Comparison of ENCODE assay signal across 27 cellular contexts in the genomic region with DNA sequence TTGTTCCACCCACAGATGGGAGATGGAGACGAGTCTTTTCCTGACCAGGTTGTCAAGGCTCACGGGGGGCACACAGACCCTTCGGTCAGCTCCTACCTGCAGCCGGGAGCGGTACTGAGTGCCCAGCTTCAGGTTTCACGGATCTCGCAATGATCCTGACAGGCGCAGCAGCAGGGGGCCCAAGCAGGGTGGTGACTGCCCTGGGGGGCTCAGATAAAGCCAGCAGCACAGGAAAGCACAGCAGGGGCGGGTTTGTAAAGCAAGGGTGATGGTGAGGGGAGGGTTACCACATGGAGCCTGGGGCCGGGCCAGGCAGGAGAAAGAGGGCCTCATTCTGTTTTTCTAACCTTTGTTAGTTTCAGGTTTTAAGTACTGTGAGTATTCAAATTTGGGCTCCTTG. TPM values are rescaled to one million over a fixed set of nuclear protein-coding genes. Genes with fewer than 3 reads are reported as not detected.
DNase-seq lines count a peak whose midpoint lies in the region; ATAC-seq, FAIRE-seq and TF ChIP-seq lines count a peak whose summit lies in the region.
"Had no signal": no experiment of that assay in that cellular context is flagged by ENCODE, and none has a peak within 500 bp of the region (broad histone marks: within the 10 kb centered on the region; RNA-seq: fewer than 3 reads in every experiment).

No MANE protein-coding gene starts in this region.

- H3K9ac ChIP-seq in H1 (replicated peaks in 1 of 4; ENCODE audit: extremely low read depth in 1 of 4, low read depth in 3 of 4, low read length in 3 of 4) (no peak overlapping the region), mesendoderm (ENCODE audit: low read length) (no peak overlapping the region), SK-N-SH (no peak overlapping the region)
- H3K9ac ChIP-seq: BLaER1 had no signal

- 78% methylated on average over 10 of the region's 10 CpGs; no CpG with 5 or more reads in 1 of the 2 experiments for WGBS in H1 (ENCODE audit: extremely low coverage in 1 of 2, insufficient coverage in 1 of 2, insufficient read length in 1 of 2, insufficient replicate concordance in 2 of 2, low coverage in 1 of 2, low lambda C conversion rate in 2 of 2, missing lambda C conversion rate in 1 of 2), 2 experiments
- WGBS in mesendoderm (ENCODE audit: extremely low coverage, insufficient coverage, low lambda C conversion rate): no CpG with 5 or more reads among the region's 10 CpGs
- WGBS in SK-N-SH (ENCODE audit: low lambda C conversion rate): 68% methylated on average over 10 of the region's 10 CpGs

- H3K27ac Mint-ChIP-seq in type B pancreatic cell: peak overlapping the region; percentile 43
- no peak overlapping the region for H3K27ac Mint-ChIP-seq in stimulated activated effector memory CD8-positive, alpha-beta T cell treated with anti-CD3 and anti-CD28 coated beads, Interleukin-12 subunit alpha, Interleukin-12 subunit beta, amount 100 ng/mL, for 72 hours
- H3K27ac Mint-ChIP-seq: CD4-positive, alpha-beta T cell had no signal

- H3K9me3 ChIP-seq in H1 (ENCODE audit: insufficient read depth in 2 of 2, low read depth in 1 of 2, low read length in 1 of 2) (no peaks in the 10 kb centered on the region), SK-N-SH (no peaks in the 10 kb centered on the region)
- H3K9me3 ChIP-seq: BLaER1, Caco-2 had no signal

- H3K4me1 ChIP-seq in H1 (replicated peaks in 1 of 4; ENCODE audit: control insufficient read depth in 3 of 4, insufficient read depth in 4 of 4, low read length in 3 of 4) (peaks cover 0 to 3% (median 0%) of the 10 kb centered on the region in 4 experiments; a peak in 1 of 7 replicates), mesendoderm (ENCODE audit: control insufficient read depth, low read depth, low read length) (no peaks in the 10 kb centered on the region), SK-N-SH (ENCODE audit: control insufficient read depth in 1 of 2, insufficient read depth in 2 of 2, low read depth in 1 of 2, low read length in 1 of 2) (peaks cover 0 to 3% of the 10 kb centered on the region in 2 experiments; a peak in 1 of 4 replicates)

- H2BK20ac ChIP-seq in H1 (ENCODE audit: low read length): no peak overlapping the region

- no peak overlapping the region for H3K14ac ChIP-seq in H1 (ENCODE audit: insufficient read length)

- H3K56ac ChIP-seq in H1 (replicated peaks; ENCODE audit: insufficient read length, low read depth, low read length) (no peak overlapping the region), mesendoderm (ENCODE audit: low read length) (peak overlapping the region; percentile 13)

- POLR2A ChIA-PET in H1 (lab: Charles Lee; ENCODE audit: partially characterized antibody): no interaction called here
- POLR2A ChIA-PET in SK-N-SH (lab: Yijun Ruan, JAX): no interaction called here

- no peak for TF ChIP-seq EP300 in H1 (IDR thresholded peaks at IDR 0.05; ENCODE audit: borderline replicate concordance in 1 of 2, low read depth in 2 of 2, low read length in 2 of 2)
- TF ChIP-seq EP300 in SK-N-SH (IDR thresholded peaks at IDR 0.05; ENCODE audit: borderline replicate concordance in 1 of 2, low read depth in 1 of 2, low read length in 1 of 2): no peak

- H2AFZ ChIP-seq in H1 (ENCODE audit: low read length) (no peak overlapping the region), SK-N-SH (ENCODE audit: low read depth) (no peak overlapping the region)

- H3K4ac ChIP-seq in H1 (replicated peaks; ENCODE audit: insufficient read length, low read depth, low read length) (no peak overlapping the region), mesendoderm (ENCODE audit: low read depth, low read length) (no peak overlapping the region)

- no peaks in the 10 kb centered on the region for H3K79me2 ChIP-seq in H1 (ENCODE audit: control insufficient read depth in 1 of 2, insufficient read depth in 2 of 2, low read length in 2 of 2)
- H3K79me2 ChIP-seq in mesendoderm (ENCODE audit: control insufficient read depth, insufficient read depth, low read length): no peaks in the 10 kb centered on the region
- H3K79me2 ChIP-seq in SK-N-SH (ENCODE audit: insufficient read depth): no peaks in the 10 kb centered on the region

- ATAC-seq in stimulated activated effector memory CD8-positive, alpha-beta T cell treated with anti-CD3 and anti-CD28 coated beads, Interleukin-12 subunit alpha, Interleukin-12 subunit beta, amount 100 ng/mL, for 72 hours: no peak
- ATAC-seq in HG02678 (IDR thresholded peaks at IDR 0.05; ENCODE audit: unreplicated experiment): no peak
- ATAC-seq: GM12878 had no signal

- no peaks in the 10 kb centered on the region for H3K36me3 Mint-ChIP-seq in type B pancreatic cell
- H3K36me3 Mint-ChIP-seq in stimulated activated effector memory CD8-positive, alpha-beta T cell treated with anti-CD3 and anti-CD28 coated beads, Interleukin-12 subunit alpha, Interleukin-12 subunit beta, amount 100 ng/mL, for 72 hours: no peaks in the 10 kb centered on the region

- peaks cover 15% of the 10 kb centered on the region for H3K4me1 Mint-ChIP-seq in type B pancreatic cell (ENCODE audit: unreplicated experiment)
- H3K4me1 Mint-ChIP-seq in stimulated activated effector memory CD8-positive, alpha-beta T cell treated with anti-CD3 and anti-CD28 coated beads, Interleukin-12 subunit alpha, Interleukin-12 subunit beta, amount 100 ng/mL, for 72 hours: no peaks in the 10 kb centered on the region

- H2AK5ac ChIP-seq in H1 (ENCODE audit: low read depth, low read length): no peak overlapping the region
- no peak overlapping the region for H2AK5ac ChIP-seq in mesendoderm (ENCODE audit: low read length)

- TF ChIP-seq RAD21 in H1 (IDR thresholded peaks at IDR 0.05 in 1 of 2, conservative IDR thresholded peaks at IDR 0.05 in 1 of 2; ENCODE audit: low read depth in 2 of 2, low read length in 2 of 2): no peak
- TF ChIP-seq RAD21 in SK-N-SH (IDR thresholded peaks at IDR 0.05; ENCODE audit: low read length): no peak

- no peak overlapping the region for H3K18ac ChIP-seq in H1 (ENCODE audit: extremely low read depth, low read length)
- H3K18ac ChIP-seq in mesendoderm (ENCODE audit: low read length): no peak overlapping the region

- peaks cover 5% of the 10 kb centered on the region for H3F3A ChIP-seq in SK-N-SH (replicated peaks; ENCODE audit: insufficient read depth)

- no peak overlapping the region for H4K91ac ChIP-seq in H1 (replicated peaks; ENCODE audit: insufficient read length, low read length)

- H3K27me3 ChIP-seq in H1 (replicated peaks in 1 of 4; ENCODE audit: control insufficient read depth in 3 of 4, extremely low read depth in 1 of 4, insufficient read depth in 3 of 4, low read length in 3 of 4): no peaks in the 10 kb centered on the region
- H3K27me3 ChIP-seq in mesendoderm (ENCODE audit: insufficient read depth, low read length, poor library complexity): no peaks in the 10 kb centered on the region
- H3K27me3 ChIP-seq in SK-N-SH (ENCODE audit: insufficient read depth): no peaks in the 10 kb centered on the region; the same call in 1 of the 2 replicates
- H3K27me3 ChIP-seq: BLaER1 had no signal

- no peak overlapping the region for H3K4me2 ChIP-seq in H1 (ENCODE audit: insufficient read depth in 1 of 2, low read depth in 2 of 2, low read length in 2 of 2)
- no peak overlapping the region for H3K4me2 ChIP-seq in mesendoderm (ENCODE audit: low read length)
- H3K4me2 ChIP-seq in SK-N-SH: no peak overlapping the region
- H3K4me2 ChIP-seq: BLaER1 had no signal

- peaks cover 5% of the 10 kb centered on the region for H3K27me3 Mint-ChIP-seq in type B pancreatic cell
- H3K27me3 Mint-ChIP-seq: CD4-positive, alpha-beta T cell had no signal

- H2BK120ac ChIP-seq in H1 (replicated peaks; ENCODE audit: low read depth, low read length) (no peak overlapping the region), mesendoderm (ENCODE audit: low read depth, low read length) (no peak overlapping the region)

- H3K9me3 Mint-ChIP-seq in type B pancreatic cell: no peaks in the 10 kb centered on the region
- no peaks in the 10 kb centered on the region for H3K9me3 Mint-ChIP-seq in stimulated activated effector memory CD8-positive, alpha-beta T cell treated with anti-CD3 and anti-CD28 coated beads, Interleukin-12 subunit alpha, Interleukin-12 subunit beta, amount 100 ng/mL, for 72 hours
- H3K9me3 Mint-ChIP-seq: CD4-positive, alpha-beta T cell had no signal

- H4K5ac ChIP-seq in H1 (ENCODE audit: insufficient read length, low read depth, low read length) (no peak overlapping the region), mesendoderm (ENCODE audit: low read length) (no peak overlapping the region)

- no peaks in the 10 kb centered on the region for H3K36me3 ChIP-seq in H1 (ENCODE audit: control insufficient read depth in 2 of 4, insufficient read depth in 4 of 4, low read length in 3 of 4)
- H3K36me3 ChIP-seq in mesendoderm (ENCODE audit: control insufficient read depth, insufficient read depth, low read length): no peaks in the 10 kb centered on the region
- H3K36me3 ChIP-seq in SK-N-SH (replicated peaks in 1 of 2; ENCODE audit: control insufficient read depth in 1 of 2, insufficient read depth in 2 of 2, low read length in 1 of 2): no peaks in the 10 kb centered on the region
- H3K36me3 ChIP-seq: BLaER1 had no signal

- H2BK5ac ChIP-seq in H1 (ENCODE audit: low read depth, low read length): no peak overlapping the region
- H2BK5ac ChIP-seq in mesendoderm (ENCODE audit: low read length): no peak overlapping the region

- H4K20me1 ChIP-seq in H1 (replicated peaks in 1 of 2; ENCODE audit: control insufficient read depth in 1 of 2, insufficient read depth in 2 of 2, low read length in 2 of 2) (no peaks in the 10 kb centered on the region), SK-N-SH (ENCODE audit: insufficient read depth) (no peaks in the 10 kb centered on the region)
- H4K20me1 ChIP-seq: BLaER1 had no signal

- H3K27ac ChIP-seq in H1 (ENCODE audit: low read depth, low read length) (no peak overlapping the region), mesendoderm (ENCODE audit: low read depth, low read length) (no peak overlapping the region), SK-N-SH (ENCODE audit: low read depth in 2 of 2, low read length in 1 of 2) (no peak overlapping the region)
- H3K27ac ChIP-seq: 22Rv1, BLaER1 had no signal

- H3K9me2 ChIP-seq in SK-N-SH: no peaks in the 10 kb centered on the region

- TF ChIP-seq CTCF in H1 (IDR thresholded peaks at IDR 0.05; ENCODE audit: control extremely low read depth in 1 of 3, insufficient read depth in 1 of 3, low read depth in 1 of 3, low read length in 3 of 3): no peak
- TF ChIP-seq CTCF in type B pancreatic cell (conservative IDR thresholded peaks at IDR 0.05): no peak
- TF ChIP-seq CTCF in SK-N-SH (IDR thresholded peaks at IDR 0.05): no peak

- no peak for FAIRE-seq in H1 (lab: Jason Lieb, UNC)
- FAIRE-seq: GM12878, RCC 7860 had no signal

- H3K79me1 ChIP-seq in H1 (ENCODE audit: low read depth, low read length) (no peaks in the 10 kb centered on the region), mesendoderm (ENCODE audit: low read length) (no peaks in the 10 kb centered on the region)

- CTCF ChIA-PET in H1 (lab: Charles Lee; ENCODE audit: partially characterized antibody) (interaction anchor here (0.6 to 1.8 kb wide), 3 partner anchors 9 to 595 kb away, joined by 3 to 7 read pairs (median 3); no protein-coding TSS in a partner anchor), SK-N-SH (lab: Yijun Ruan, JAX) (no interaction called here)

- no peaks in the 10 kb centered on the region for H3K23me2 ChIP-seq in H1 (ENCODE audit: low read depth, low read length)

- H2BK15ac ChIP-seq in H1 (ENCODE audit: low read length) (no peak overlapping the region), mesendoderm (replicated peaks; ENCODE audit: low read depth) (no peak overlapping the region)

- H3K23ac ChIP-seq in H1 (ENCODE audit: insufficient read length): no peak overlapping the region
- H3K23ac ChIP-seq in mesendoderm (ENCODE audit: low read length): no peak overlapping the region

- H4K8ac ChIP-seq in H1 (ENCODE audit: extremely low read depth, insufficient read depth, low read length) (peak overlapping the region; percentile 35; the same call in 1 of the 2 replicates), mesendoderm (ENCODE audit: low read depth, low read length) (no peak overlapping the region)

- H3K4me3 Mint-ChIP-seq in type B pancreatic cell: no peak overlapping the region
- H3K4me3 Mint-ChIP-seq in stimulated activated effector memory CD8-positive, alpha-beta T cell treated with anti-CD3 and anti-CD28 coated beads, Interleukin-12 subunit alpha, Interleukin-12 subunit beta, amount 100 ng/mL, for 72 hours: no peak overlapping the region
- H3K4me3 Mint-ChIP-seq: CD4-positive, alpha-beta T cell had no signal

- no peak for TF ChIP-seq POLR2A in H1 (IDR thresholded peaks at IDR 0.05; ENCODE audit: control extremely low read depth in 1 of 2, low read depth in 2 of 2, low read length in 2 of 2)

- no peak overlapping the region for H2BK12ac ChIP-seq in H1 (ENCODE audit: low read depth, low read length)

- H3K4me3 ChIP-seq in H1 (ENCODE audit: extremely low read depth in 1 of 4, insufficient read depth in 2 of 4, low read depth in 3 of 4, low read length in 4 of 4): no peak overlapping the region
- no peak overlapping the region for H3K4me3 ChIP-seq in mesendoderm (ENCODE audit: low read length)
- H3K4me3 ChIP-seq in SK-N-SH (ENCODE audit: low read depth in 2 of 2, low read length in 1 of 2): no peak overlapping the region
- H3K4me3 ChIP-seq: BLaER1, GM12878 had no signal

- DNase-seq in NCI-H146 (lab: John Stamatoyannopoulos, UW): peak; percentile 49
- no peak for DNase-seq in NCI-H146 treated with DMSO at 0.1 percent for 48 hours (lab: John Stamatoyannopoulos, UW; ENCODE audit: unreplicated experiment)
- no peak for DNase-seq in H1 (ENCODE audit: low read depth in 1 of 2, low spot score in 2 of 2)
- DNase-seq in mesendoderm: no peak
- DNase-seq in type B pancreatic cell (ENCODE audit: extremely low spot score, unreplicated experiment): no peak
- DNase-seq in stimulated activated effector memory CD8-positive, alpha-beta T cell treated with anti-CD3 and anti-CD28 coated beads, Interleukin-12 subunit alpha, Interleukin-12 subunit beta, amount 100 ng/mL, for 72 hours (ENCODE audit: low spot score in 2 of 2): no peak
- no peak for DNase-seq in SK-N-SH
- DNase-seq: ACHN; Caco-2; CD4-positive, alpha-beta T cell; DMS 273 treated with DMSO at 0.1 percent for 48 hours; DMS79 treated with DMSO at 0.1 percent for 48 hours; HCEC 1CT; Karpas-422; MV-4-11; NCI-H1105 treated with DMSO at 0.1 percent for 48 hours; NCI-H1694 treated with DMSO at 0.1 percent for 48 hours; NCI-H2081 treated with DMSO at 0.1 percent for 48 hours; NCI-H2171 treated with DMSO at 0.1 percent for 48 hours; NCI-H446; NCI-H526; Right ventricle myocardium superior had no signal

RNA-seq across cellular contexts. Expression of a gene that starts 41.7 kb away (rescaled TPM):
- total RNA-seq in H1 (2021; fragmentation: NEBNext Ultra II Directional; extraction: Animal tissue kit (Norgen Biotek cat#: 25700)): 72.9 and 78.5 TPM in 2 replicates
- 28.8 and 30.7 TPM in 2 replicates for polyA plus RNA-seq in H1 (2011; rRNA removed)
- 14.9 TPM for polyA plus RNA-seq in H1 (2011; cell fraction: cytosol; rRNA removed)
- polyA plus RNA-seq in H1 (2011; cell fraction: nucleus; rRNA removed): 83.2 TPM
- 31.1 to 42.5 TPM (median 35.7 TPM) in 4 replicates for polyA plus RNA-seq in H1 (2012, experiment 1 of 2)
- 4.6 TPM for polyA plus RNA-seq in H1 (2012, experiment 2 of 2)
- 30.6 TPM for polyA plus RNA-seq in H1 (2013, experiment 1 of 2)
- 28.1 TPM for polyA plus RNA-seq in H1 (2013, experiment 2 of 2)
- polyA minus RNA-seq in H1 (2011; rRNA and poly(A)+ RNA removed): 35.6 and 46.4 TPM in 2 replicates
- 49.0 TPM for polyA minus RNA-seq in H1 (2011; cell fraction: cytosol; rRNA and poly(A)+ RNA removed)
- polyA minus RNA-seq in H1 (2011; cell fraction: nucleus; rRNA and poly(A)+ RNA removed): 68.1 TPM
- 12.6 TPM for polyA plus RNA-seq in mesendoderm (2013, experiment 1 of 2)
- polyA plus RNA-seq in mesendoderm (2013, experiment 2 of 2): 12.0 TPM
- 70.9 and 97.6 TPM in 2 replicates for total RNA-seq in type B pancreatic cell (ENCODE audit: low replicate concordance)
- 2.9 and 4.1 TPM in 2 replicates for polyA plus RNA-seq in SK-N-SH (2012; rRNA removed)
- 3.0 and 3.8 TPM in 2 replicates for polyA plus RNA-seq in SK-N-SH (2012; cell fraction: cytosol; rRNA removed)
- polyA plus RNA-seq in SK-N-SH (2012; cell fraction: nucleus; rRNA removed): 11.6 and 12.7 TPM in 2 replicates
